Comparison of ENCODE assay signal across 7 cellular contexts in genomic region chr22:41517172-41518047, GRCh38. TPM values are rescaled to one million over a fixed set of nuclear protein-coding genes. Genes with fewer than 3 reads are reported as not detected.
DNase-seq lines count a peak whose midpoint lies in the region; ATAC-seq and TF ChIP-seq lines count a peak whose summit lies in the region.

No MANE protein-coding gene starts in this region.

- H4K8ac ChIP-seq in mesendoderm (ENCODE audit: low read depth, low read length): no peak overlapping the region

- no peak overlapping the region for H2BK15ac ChIP-seq in mesendoderm (replicated peaks; ENCODE audit: low read depth)

- no peak overlapping the region for H3K4me2 ChIP-seq in mesendoderm (ENCODE audit: low read length)

- H3K27ac ChIP-seq in mesendoderm (ENCODE audit: low read depth, low read length) (no peak overlapping the region), thoracic aorta (peak overlapping the region in 1 of 2 donors; percentile 8)

- H2AK5ac ChIP-seq in mesendoderm (ENCODE audit: low read length): no peak overlapping the region

- H3K4me3 ChIP-seq in mesendoderm (ENCODE audit: low read length) (no peak overlapping the region), thoracic aorta (no peak overlapping the region)

- H3K36me3 ChIP-seq in mesendoderm (ENCODE audit: control insufficient read depth, insufficient read depth, low read length) (peaks cover 1% of the 10 kb centered on the region), thoracic aorta (peaks cover 29% of the 10 kb centered on the region)

- intact Hi-C loops in activated B cell treated with CpG ODN at 0.5 μM for 24 hours (cut with micrococcal nuclease) (loop anchor here (1.0 kb wide), 1 partner anchor 114 kb away; no protein-coding TSS in a partner anchor), posterior vena cava (cut with DNase I) (loop anchor here in 1 of 2 donors (5.0 kb wide), 1 partner anchor 115 kb away; no protein-coding TSS in a partner anchor)

- H3K4me1 ChIP-seq in mesendoderm (ENCODE audit: control insufficient read depth, low read depth, low read length) (peaks cover 10% of the 10 kb centered on the region), thoracic aorta (ENCODE audit: control insufficient read depth in 1 of 2, low read depth in 2 of 2) (peaks cover 5 to 22% of the 10 kb centered on the region in 2 donors)

- no CpG with 5 or more reads among the region's 22 CpGs for WGBS in mesendoderm (ENCODE audit: extremely low coverage, insufficient coverage, low lambda C conversion rate)

- H3K27ac Mint-ChIP-seq in activated B cell treated with CpG ODN at 0.5 μM for 24 hours (no peak overlapping the region), endothelial cell (ENCODE audit: unreplicated experiment) (no peak overlapping the region)

- CTCF ChIA-PET in activated B cell treated with CpG ODN at 0.5 μM for 24 hours (lab: Charles Lee): interaction anchor here (0.7 to 4.5 kb wide), 16 partner anchors 12 to 136 kb away, joined by 3 to 99 read pairs (median 5); partner anchors contain the start of genes ACO2, PHF5A and TEF

- H3K4ac ChIP-seq in mesendoderm (ENCODE audit: low read depth, low read length): no peak overlapping the region

- H3K4me3 Mint-ChIP-seq in activated B cell treated with CpG ODN at 0.5 μM for 24 hours (no peak overlapping the region), endothelial cell (ENCODE audit: unreplicated experiment) (no peak overlapping the region)

- H3K4me1 Mint-ChIP-seq in activated B cell treated with CpG ODN at 0.5 μM for 24 hours (no peaks in the 10 kb centered on the region), endothelial cell (ENCODE audit: unreplicated experiment) (peaks cover 11% of the 10 kb centered on the region)

- peak; percentile 73 for DNase-seq in ELR (ENCODE audit: low read depth)
- peak; percentile 48 for DNase-seq in LoVo (ENCODE audit: low spot score)
- DNase-seq in activated B cell treated with CpG ODN at 0.5 μM for 24 hours: peak; percentile 41
- peak; percentile 80 for DNase-seq in endothelial cell (ENCODE audit: low spot score)
- DNase-seq in mesendoderm: peak; percentile 65
- peak; percentile 34 for DNase-seq in thoracic aorta (ENCODE audit: low spot score)
- DNase-seq in posterior vena cava (ENCODE audit: low spot score): no peak

- H3K27me3 Mint-ChIP-seq in activated B cell treated with CpG ODN at 0.5 μM for 24 hours (no peaks in the 10 kb centered on the region), endothelial cell (ENCODE audit: unreplicated experiment) (peaks cover 8% of the 10 kb centered on the region)

- no peak overlapping the region for H3K18ac ChIP-seq in mesendoderm (ENCODE audit: low read length)

- no peak overlapping the region for H3K9ac ChIP-seq in mesendoderm (ENCODE audit: low read length)

- H3K27me3 ChIP-seq in mesendoderm (ENCODE audit: insufficient read depth, low read length, poor library complexity) (no peaks in the 10 kb centered on the region), thoracic aorta (replicated peaks; ENCODE audit: insufficient read depth) (no peaks in the 10 kb centered on the region)

- ATAC-seq in activated B cell treated with CpG ODN at 0.5 μM for 24 hours (ENCODE audit: low read depth): peak; percentile 60
- ATAC-seq in thoracic aorta (ENCODE audit: insufficient number of reproducible peaks, low FRiP score, low read depth): peak; percentile 26

- H3K36me3 Mint-ChIP-seq in activated B cell treated with CpG ODN at 0.5 μM for 24 hours (ENCODE audit: low read depth) (peaks cover 67% of the 10 kb centered on the region), endothelial cell (ENCODE audit: low read depth, unreplicated experiment) (peaks cover 25% of the 10 kb centered on the region)

- H3K9me3 Mint-ChIP-seq in activated B cell treated with CpG ODN at 0.5 μM for 24 hours (no peaks in the 10 kb centered on the region), endothelial cell (ENCODE audit: unreplicated experiment) (no peaks in the 10 kb centered on the region)

- TF ChIP-seq CTCF in activated B cell treated with CpG ODN at 0.5 μM for 24 hours (IDR thresholded peaks at IDR 0.05) (no peak), endothelial cell (IDR thresholded peaks at IDR 0.05; ENCODE audit: unreplicated experiment) (peak; percentile 83), thoracic aorta (IDR thresholded peaks at IDR 0.05) (peak; percentile 95)

- H3K56ac ChIP-seq in mesendoderm (ENCODE audit: low read length): no peak overlapping the region

- no peaks in the 10 kb centered on the region for H3K9me3 ChIP-seq in thoracic aorta

- POLR2A ChIA-PET in activated B cell treated with CpG ODN at 0.5 μM for 24 hours (lab: Charles Lee): interaction anchor here (0.7 to 3.2 kb wide), 4 partner anchors 39 to 114 kb away, joined by 3 to 18 read pairs (median 6); partner anchors contain the start of gene TOB2

- no peak overlapping the region for H2BK5ac ChIP-seq in mesendoderm (ENCODE audit: low read length)

- no peak overlapping the region for H4K5ac ChIP-seq in mesendoderm (ENCODE audit: low read length)

- H3K79me2 ChIP-seq in mesendoderm (ENCODE audit: control insufficient read depth, insufficient read depth, low read length): no peaks in the 10 kb centered on the region

- H3K79me1 ChIP-seq in mesendoderm (ENCODE audit: low read length): no peaks in the 10 kb centered on the region

- H3K23ac ChIP-seq in mesendoderm (ENCODE audit: low read length): no peak overlapping the region

- H2BK120ac ChIP-seq in mesendoderm (ENCODE audit: low read depth, low read length): no peak overlapping the region

RNA-seq across cellular contexts. Expression of gene POLR3H, which starts 26.9 kb away (rescaled TPM):
- total RNA-seq in activated B cell treated with CpG ODN at 0.5 μM for 24 hours: 39.0 and 43.9 TPM in 2 replicates
- total RNA-seq in endothelial cell (ENCODE audit: unreplicated experiment): 20.8 TPM
- 25.5 TPM for polyA plus RNA-seq in mesendoderm (2013, experiment 1 of 2)
- polyA plus RNA-seq in mesendoderm (2013, experiment 2 of 2): 24.3 TPM
- 10 to 100 TPM; 17.6 to 38.1 TPM for total RNA-seq in thoracic aorta
- total RNA-seq in posterior vena cava: 10 to 100 TPM; 29.9 to 35.4 TPM

RNA-seq across cellular contexts. Expression of gene CSDC2, which starts 43.4 kb away (rescaled TPM):
- total RNA-seq in activated B cell treated with CpG ODN at 0.5 μM for 24 hours (not detected in 2 replicates), endothelial cell (ENCODE audit: unreplicated experiment) (not detected), thoracic aorta (100 to 1,000 TPM in 1 of 2 donors, 10 to 100 TPM in 1; 73.2 to 112 TPM), posterior vena cava (10 to 100 TPM; 11.5 to 27.0 TPM)
- 2.6 TPM for polyA plus RNA-seq in mesendoderm (2013, experiment 1 of 2)
- 2.4 TPM for polyA plus RNA-seq in mesendoderm (2013, experiment 2 of 2)

RNA-seq across cellular contexts. Expression of gene ACO2, which starts 48.5 kb away (rescaled TPM):
- total RNA-seq in activated B cell treated with CpG ODN at 0.5 μM for 24 hours (152 and 153 TPM in 2 replicates), endothelial cell (ENCODE audit: unreplicated experiment) (83.5 TPM), thoracic aorta (10 to 100 TPM; 52.1 to 57.8 TPM), posterior vena cava (10 to 100 TPM; 61.4 to 63.8 TPM)
- 33.3 TPM for polyA plus RNA-seq in mesendoderm (2013, experiment 1 of 2)
- 33.1 TPM for polyA plus RNA-seq in mesendoderm (2013, experiment 2 of 2)

RNA-seq across cellular contexts. Expression of gene PHF5A, which starts 48.9 kb away (rescaled TPM):
- 47.4 and 54.0 TPM in 2 replicates for total RNA-seq in activated B cell treated with CpG ODN at 0.5 μM for 24 hours
- total RNA-seq in endothelial cell (ENCODE audit: unreplicated experiment): 54.6 TPM
- polyA plus RNA-seq in mesendoderm (2013, experiment 1 of 2): 112 TPM
- polyA plus RNA-seq in mesendoderm (2013, experiment 2 of 2): 109 TPM
- total RNA-seq in thoracic aorta: 10 to 100 TPM; 13.8 to 28.7 TPM
- 10 to 100 TPM; 27.5 to 33.5 TPM for total RNA-seq in posterior vena cava

Comparison
In these comparisons a context has a peak if more than half of its experiments do, and no peak if none do; other contexts are left out.
1. RNA of gene CSDC2, which starts 43.4 kb away (total RNA-seq): 73.2 to 112 TPM in thoracic aorta and 11.5 to 27.0 TPM in posterior vena cava; not detected in endothelial cell (single experiment) and not detected in activated B cell treated with CpG ODN at 0.5 μM for 24 hours; every median in the first group is over 10 times any median in the second.